Comparison of ENCODE assay signal across 9 cellular contexts in the genomic region with DNA sequence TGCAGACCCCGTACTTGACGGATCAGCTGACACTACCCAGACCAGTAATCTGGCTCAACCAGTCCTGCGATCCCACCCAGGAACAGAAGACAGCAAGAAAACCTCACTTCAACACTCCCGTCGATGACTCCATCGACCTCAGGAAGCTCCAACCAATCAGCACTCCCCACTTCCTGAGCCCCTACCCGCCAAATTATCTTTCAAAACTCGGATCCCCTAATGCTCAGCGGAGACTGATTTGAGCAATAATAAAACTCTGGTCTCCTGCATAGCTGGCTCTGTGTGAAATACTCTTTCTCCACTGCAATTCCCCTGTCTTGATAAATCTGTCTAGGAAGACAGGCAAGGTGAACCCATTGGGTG. TPM values are rescaled to one million over a fixed set of nuclear protein-coding genes. Genes with fewer than 3 reads are reported as not detected.
DNase-seq lines count a peak whose midpoint lies in the region; ATAC-seq, FAIRE-seq and TF ChIP-seq lines count a peak whose summit lies in the region.
"Had no signal": no experiment of that assay in that cellular context is flagged by ENCODE, and none has a peak within 500 bp of the region (broad histone marks: within the 10 kb centered on the region; RNA-seq: fewer than 3 reads in every experiment).

No MANE protein-coding gene starts in this region.

- DNase-seq in HepG2 (ENCODE audit: low spot score) = no peak
- no peak for DNase-seq in pons (ENCODE audit: low spot score)
- DNase-seq in NCI-H748 (lab: John Stamatoyannopoulos, UW; ENCODE audit: unreplicated experiment) = no peak

- no TSS peak for BruUV-seq in HepG2 (replicated peaks; lab: Mats Ljungman, UMichigan)

- intact Hi-C loops in HepG2 (cut with micrococcal nuclease; ENCODE audit: unreplicated experiment) = loop anchor here (5.0 kb wide), 1 partner anchor 119 kb away; the partner anchor contains the start of gene RAB3A

- POLR2A ChIA-PET in HepG2 (lab: Yijun Ruan, JAX) = interaction anchor here (1.2 to 11.4 kb wide), 12 partner anchors 9 to 167 kb away, joined by 3 to 278 read pairs (median 8); partner anchors contain the start of genes GDF15, IQCN and JUND

- peak overlapping the region; percentile 92 for H3K4me3 Mint-ChIP-seq in activated T-helper 17 cell treated with anti-CD3 and anti-CD28 coated beads, Interleukin-2, amount 50 U/mL, for 72 hours

- H3K9me3 ChIP-seq in HUES64 (ENCODE audit: insufficient read depth, low read depth, low read length) (no peaks in the 10 kb centered on the region), HepG2 (ENCODE audit: low read length) (no peaks in the 10 kb centered on the region)

- no peak for TF ChIP-seq POLR2A in HepG2 (IDR thresholded peaks at IDR 0.05; ENCODE audit: insufficient read depth in 1 of 2, low read depth in 2 of 2, low read length in 2 of 2)

- H3K27ac ChIP-seq in ACC112 (ENCODE audit: low read depth, low read length) = peak overlapping the region; percentile 70
- H3K27ac ChIP-seq in HUES64 (ENCODE audit: low read depth, low read length) = peak overlapping the region; percentile 93
- H3K27ac ChIP-seq in HepG2 (ENCODE audit: extremely low read length, insufficient read depth, low read length) = peak overlapping the region; percentile 84

- no peak for ATAC-seq in activated T-helper 17 cell treated with anti-CD3 and anti-CD28 coated beads, Interleukin-2, amount 50 U/mL, for 72 hours (replicated peaks)
- ATAC-seq in HepG2 = no peak
- ATAC-seq in GM18861 (IDR thresholded peaks at IDR 0.05; ENCODE audit: unreplicated experiment) = no peak
- no peak for ATAC-seq in HG02798 (IDR thresholded peaks at IDR 0.05; ENCODE audit: poor library complexity, unreplicated experiment)

- H3K27me3 Mint-ChIP-seq in activated T-helper 17 cell treated with anti-CD3 and anti-CD28 coated beads, Interleukin-2, amount 50 U/mL, for 72 hours = no peaks in the 10 kb centered on the region

- H3K4me2 ChIP-seq in HepG2 (ENCODE audit: low read depth, low read length) = peak overlapping the region; percentile 81

- no peaks in the 10 kb centered on the region for H4K20me1 ChIP-seq in HepG2 (ENCODE audit: insufficient read depth, low read length)

- H2AFZ ChIP-seq in ACC112 (ENCODE audit: low read length, unreplicated experiment) = no peak overlapping the region
- no peak overlapping the region for H2AFZ ChIP-seq in HepG2 (ENCODE audit: low read length)

- peak overlapping the region; percentile 87 for H3K4me3 ChIP-seq in ACC112 (ENCODE audit: low read depth, low read length)
- H3K4me3 ChIP-seq in HUES64 (ENCODE audit: low read length) = peak overlapping the region; percentile 87
- H3K4me3 ChIP-seq in HepG2 (replicated peaks in 1 of 3; ENCODE audit: insufficient read depth in 1 of 3, low read depth in 2 of 3, low read length in 3 of 3) = peak overlapping the region; percentile 69 to 80 (median 72)

- H3K36me3 ChIP-seq in ACC112 (ENCODE audit: insufficient read depth, low read length) (no peaks in the 10 kb centered on the region), HUES64 (ENCODE audit: insufficient read depth, low read length) (peaks cover 17% of the 10 kb centered on the region), HepG2 (replicated peaks in 1 of 2; ENCODE audit: control insufficient read depth in 1 of 2, insufficient read depth in 2 of 2, low read length in 2 of 2) (no peaks in the 10 kb centered on the region)

- peaks cover 14% of the 10 kb centered on the region for H3K4me1 ChIP-seq in ACC112 (ENCODE audit: control insufficient read depth, insufficient read depth, low read length, unreplicated experiment)
- peaks cover 19% of the 10 kb centered on the region for H3K4me1 ChIP-seq in HUES64 (ENCODE audit: insufficient read depth, low read length)
- H3K4me1 ChIP-seq in HepG2 (ENCODE audit: insufficient read depth, low read length) = peaks cover 77% of the 10 kb centered on the region

- CTCF ChIA-PET in HepG2 (lab: Yijun Ruan, JAX; ENCODE audit: low intra/inter-chr PET ratio, low total read pairs) = interaction anchor here (3.5 kb wide), 1 partner anchor 43 kb away, joined by 50 read pairs; no protein-coding TSS in a partner anchor

- no peak for TF ChIP-seq RAD21 in HepG2 (CRISPR knock-in tag; IDR thresholded peaks at IDR 0.05)

- H3K79me2 ChIP-seq in ACC112 (ENCODE audit: control insufficient read depth, insufficient read depth, low read length, unreplicated experiment) = peaks cover 38% of the 10 kb centered on the region
- peaks cover 21% of the 10 kb centered on the region for H3K79me2 ChIP-seq in HepG2 (ENCODE audit: insufficient read depth, low read length)

- H3K4me1 Mint-ChIP-seq in activated T-helper 17 cell treated with anti-CD3 and anti-CD28 coated beads, Interleukin-2, amount 50 U/mL, for 72 hours = peaks cover 30% of the 10 kb centered on the region

- H3K27me3 ChIP-seq in ACC112 (ENCODE audit: insufficient read depth, low read length) (no peaks in the 10 kb centered on the region), HUES64 (ENCODE audit: insufficient read depth, low read length) (no peaks in the 10 kb centered on the region), HepG2 (ENCODE audit: control insufficient read depth in 1 of 2, insufficient read depth in 2 of 2, low read length in 2 of 2) (no peaks in the 10 kb centered on the region)

- H3K9ac ChIP-seq in HUES64 (ENCODE audit: low read depth, low read length) (peak overlapping the region; percentile 94), HepG2 (ENCODE audit: insufficient read depth, low read depth, low read length) (peak overlapping the region; percentile 90)

- in situ Hi-C loops in HepG2 (cut with HindIII; ENCODE audit: extremely low pct_ligation_motif_present, low pct_unique_long_range_greater_than_20kb) = loop anchor here (5.0 kb wide), 1 partner anchor 44 kb away; no protein-coding TSS in a partner anchor

- H3K36me3 Mint-ChIP-seq in activated T-helper 17 cell treated with anti-CD3 and anti-CD28 coated beads, Interleukin-2, amount 50 U/mL, for 72 hours (ENCODE audit: low read depth) = peaks cover 41% of the 10 kb centered on the region

- FAIRE-seq in HepG2 (lab: Jason Lieb, UNC) = peak; percentile 34
- FAIRE-seq: endometrium had no signal

- peak overlapping the region; percentile 94 for H3K27ac Mint-ChIP-seq in activated T-helper 17 cell treated with anti-CD3 and anti-CD28 coated beads, Interleukin-2, amount 50 U/mL, for 72 hours

- no peaks in the 10 kb centered on the region for H3K9me3 Mint-ChIP-seq in activated T-helper 17 cell treated with anti-CD3 and anti-CD28 coated beads, Interleukin-2, amount 50 U/mL, for 72 hours

- 72% methylated on average over 9 of the region's 9 CpGs for WGBS in HUES64
- WGBS in HepG2 (ENCODE audit: low lambda C conversion rate) = 60% methylated on average over 9 of the region's 9 CpGs

- TF ChIP-seq EP300 in HepG2 (IDR thresholded peaks at IDR 0.05; ENCODE audit: low read depth in 2 of 2, low read length in 2 of 2) (no peak), HepG2 (CRISPR knock-in tag; IDR thresholded peaks at IDR 0.05; ENCODE audit: borderline replicate concordance) (no peak)

- no peak for TF ChIP-seq CTCF in HepG2 (CRISPR knock-in tag; IDR thresholded peaks at IDR 0.05)

RNA-seq across cellular contexts. Expression of gene LSM4, which starts 1.2 kb away (rescaled TPM):
- 248 TPM for polyA plus RNA-seq in HUES64 (2013, experiment 1 of 2)
- 269 TPM for polyA plus RNA-seq in HUES64 (2013, experiment 2 of 2)
- total RNA-seq in activated T-helper 17 cell treated with anti-CD3 and anti-CD28 coated beads, Interleukin-2, amount 50 U/mL, for 72 hours = 100 to 1,000 TPM; 176 to 252 TPM
- total RNA-seq in HepG2 (2016; rRNA removed; fragmentation: Illumina TruSeq; extraction: Trizol) = 166 and 188 TPM in 2 replicates
- 129 and 159 TPM in 2 replicates for total RNA-seq in HepG2 (2016; cell fraction: cytosol; rRNA removed; fragmentation: Illumina TruSeq; extraction: Trizol; ENCODE audit: low read depth)
- total RNA-seq in HepG2 (2016; cell fraction: insoluble cytoplasmic fraction; rRNA removed; fragmentation: Illumina TruSeq; extraction: Trizol) = 185 and 208 TPM in 2 replicates
- 248 and 299 TPM in 2 replicates for total RNA-seq in HepG2 (2016; cell fraction: membrane; rRNA removed; fragmentation: Illumina TruSeq; extraction: Trizol)
- total RNA-seq in HepG2 (2016; cell fraction: nucleus; rRNA removed; fragmentation: Illumina TruSeq; extraction: Trizol) = 62.8 and 69.8 TPM in 2 replicates
- polyA plus RNA-seq in HepG2 (2011; rRNA removed) = 65.8 and 66.8 TPM in 2 replicates
- 97.1 and 133 TPM in 2 replicates for polyA plus RNA-seq in HepG2 (2011; cell fraction: cytosol; rRNA removed)
- 51.8 and 54.0 TPM in 2 replicates for polyA plus RNA-seq in HepG2 (2011; cell fraction: nucleus; rRNA removed)
- 62.7 and 78.9 TPM in 2 replicates for polyA plus RNA-seq in HepG2 (2012)
- polyA plus RNA-seq in HepG2 (2016; cell fraction: cytosol; fragmentation: Illumina TruSeq; extraction: Trizol; ENCODE audit: low read depth) = 166 and 238 TPM in 2 replicates
- polyA plus RNA-seq in HepG2 (2016; cell fraction: insoluble cytoplasmic fraction; fragmentation: Illumina TruSeq; extraction: Trizol; ENCODE audit: low read depth) = 205 and 220 TPM in 2 replicates
- 217 and 267 TPM in 2 replicates for polyA plus RNA-seq in HepG2 (2016; cell fraction: membrane; fragmentation: Illumina TruSeq; extraction: Trizol; ENCODE audit: low read depth)
- polyA plus RNA-seq in HepG2 (2016; cell fraction: nucleus; fragmentation: Illumina TruSeq; extraction: Trizol; ENCODE audit: insufficient read depth, low read depth) = 105 and 120 TPM in 2 replicates
- 40.8 and 88.8 TPM in 2 replicates for polyA minus RNA-seq in HepG2 (2011; rRNA and poly(A)+ RNA removed; ENCODE audit: low replicate concordance)
- 24.9 and 32.6 TPM in 2 replicates for polyA minus RNA-seq in HepG2 (2011; cell fraction: cytosol; rRNA and poly(A)+ RNA removed)
- polyA minus RNA-seq in HepG2 (2011; cell fraction: nucleus; rRNA and poly(A)+ RNA removed) = 13.4 and 14.2 TPM in 2 replicates

RNA-seq across cellular contexts. Expression of gene PGPEP1, which starts 18.7 kb away (rescaled TPM):
- 12.6 TPM for polyA plus RNA-seq in HUES64 (2013, experiment 1 of 2)
- polyA plus RNA-seq in HUES64 (2013, experiment 2 of 2) = 15.8 TPM
- 10 to 100 TPM; 38.9 to 46.0 TPM for total RNA-seq in activated T-helper 17 cell treated with anti-CD3 and anti-CD28 coated beads, Interleukin-2, amount 50 U/mL, for 72 hours
- 56.6 and 57.7 TPM in 2 replicates for total RNA-seq in HepG2 (2016; rRNA removed; fragmentation: Illumina TruSeq; extraction: Trizol)
- 13.1 and 14.4 TPM in 2 replicates for total RNA-seq in HepG2 (2016; cell fraction: cytosol; rRNA removed; fragmentation: Illumina TruSeq; extraction: Trizol; ENCODE audit: low read depth)
- total RNA-seq in HepG2 (2016; cell fraction: insoluble cytoplasmic fraction; rRNA removed; fragmentation: Illumina TruSeq; extraction: Trizol) = 51.1 and 64.9 TPM in 2 replicates
- total RNA-seq in HepG2 (2016; cell fraction: membrane; rRNA removed; fragmentation: Illumina TruSeq; extraction: Trizol) = 36.0 and 36.7 TPM in 2 replicates
- total RNA-seq in HepG2 (2016; cell fraction: nucleus; rRNA removed; fragmentation: Illumina TruSeq; extraction: Trizol) = 30.3 and 33.5 TPM in 2 replicates
- polyA plus RNA-seq in HepG2 (2011; rRNA removed) = 53.1 and 64.3 TPM in 2 replicates
- polyA plus RNA-seq in HepG2 (2011; cell fraction: cytosol; rRNA removed) = 37.2 and 38.6 TPM in 2 replicates
- polyA plus RNA-seq in HepG2 (2011; cell fraction: nucleus; rRNA removed) = 97.0 and 102 TPM in 2 replicates
- 26.8 and 28.6 TPM in 2 replicates for polyA plus RNA-seq in HepG2 (2012)
- 15.6 and 16.2 TPM in 2 replicates for polyA plus RNA-seq in HepG2 (2016; cell fraction: cytosol; fragmentation: Illumina TruSeq; extraction: Trizol; ENCODE audit: low read depth)
- 40.6 and 44.1 TPM in 2 replicates for polyA plus RNA-seq in HepG2 (2016; cell fraction: insoluble cytoplasmic fraction; fragmentation: Illumina TruSeq; extraction: Trizol; ENCODE audit: low read depth)
- polyA plus RNA-seq in HepG2 (2016; cell fraction: membrane; fragmentation: Illumina TruSeq; extraction: Trizol; ENCODE audit: low read depth) = 22.8 and 23.5 TPM in 2 replicates
- 51.1 and 66.5 TPM in 2 replicates for polyA plus RNA-seq in HepG2 (2016; cell fraction: nucleus; fragmentation: Illumina TruSeq; extraction: Trizol; ENCODE audit: insufficient read depth, low read depth)
- 22.4 and 187 TPM in 2 replicates for polyA minus RNA-seq in HepG2 (2011; rRNA and poly(A)+ RNA removed; ENCODE audit: low replicate concordance)
- polyA minus RNA-seq in HepG2 (2011; cell fraction: cytosol; rRNA and poly(A)+ RNA removed) = 44.1 and 52.6 TPM in 2 replicates
- polyA minus RNA-seq in HepG2 (2011; cell fraction: nucleus; rRNA and poly(A)+ RNA removed) = 46.4 and 57.7 TPM in 2 replicates

RNA-seq across cellular contexts. Expression of gene JUND, which starts 40.3 kb away (rescaled TPM):
- polyA plus RNA-seq in HUES64 (2013, experiment 1 of 2) = 93.0 TPM
- 114 TPM for polyA plus RNA-seq in HUES64 (2013, experiment 2 of 2)
- 100 to 1,000 TPM; 177 to 324 TPM for total RNA-seq in activated T-helper 17 cell treated with anti-CD3 and anti-CD28 coated beads, Interleukin-2, amount 50 U/mL, for 72 hours
- 31.8 and 41.2 TPM in 2 replicates for total RNA-seq in HepG2 (2016; rRNA removed; fragmentation: Illumina TruSeq; extraction: Trizol)
- total RNA-seq in HepG2 (2016; cell fraction: cytosol; rRNA removed; fragmentation: Illumina TruSeq; extraction: Trizol; ENCODE audit: low read depth) = 36.4 and 41.0 TPM in 2 replicates
- total RNA-seq in HepG2 (2016; cell fraction: insoluble cytoplasmic fraction; rRNA removed; fragmentation: Illumina TruSeq; extraction: Trizol) = 30.0 and 40.6 TPM in 2 replicates
- 68.5 and 98.0 TPM in 2 replicates for total RNA-seq in HepG2 (2016; cell fraction: membrane; rRNA removed; fragmentation: Illumina TruSeq; extraction: Trizol)
- 23.4 and 45.2 TPM in 2 replicates for total RNA-seq in HepG2 (2016; cell fraction: nucleus; rRNA removed; fragmentation: Illumina TruSeq; extraction: Trizol)
- 59.8 and 124 TPM in 2 replicates for polyA plus RNA-seq in HepG2 (2011; rRNA removed)
- 93.9 and 178 TPM in 2 replicates for polyA plus RNA-seq in HepG2 (2011; cell fraction: cytosol; rRNA removed)
- 129 and 136 TPM in 2 replicates for polyA plus RNA-seq in HepG2 (2011; cell fraction: nucleus; rRNA removed)
- polyA plus RNA-seq in HepG2 (2012) = 44.0 and 66.6 TPM in 2 replicates
- polyA plus RNA-seq in HepG2 (2016; cell fraction: cytosol; fragmentation: Illumina TruSeq; extraction: Trizol; ENCODE audit: low read depth) = 85.1 and 91.8 TPM in 2 replicates
- polyA plus RNA-seq in HepG2 (2016; cell fraction: insoluble cytoplasmic fraction; fragmentation: Illumina TruSeq; extraction: Trizol; ENCODE audit: low read depth) = 74.4 and 76.0 TPM in 2 replicates
- 131 and 149 TPM in 2 replicates for polyA plus RNA-seq in HepG2 (2016; cell fraction: membrane; fragmentation: Illumina TruSeq; extraction: Trizol; ENCODE audit: low read depth)
- 77.1 and 84.7 TPM in 2 replicates for polyA plus RNA-seq in HepG2 (2016; cell fraction: nucleus; fragmentation: Illumina TruSeq; extraction: Trizol; ENCODE audit: insufficient read depth, low read depth)
- 49.7 and 194 TPM in 2 replicates for polyA minus RNA-seq in HepG2 (2011; rRNA and poly(A)+ RNA removed; ENCODE audit: low replicate concordance)
- polyA minus RNA-seq in HepG2 (2011; cell fraction: cytosol; rRNA and poly(A)+ RNA removed) = 164 and 168 TPM in 2 replicates
- 60.5 and 91.9 TPM in 2 replicates for polyA minus RNA-seq in HepG2 (2011; cell fraction: nucleus; rRNA and poly(A)+ RNA removed)

RNA-seq across cellular contexts. Expression of gene IQCN, which starts 47.5 kb away (rescaled TPM):
- 0.20 TPM for polyA plus RNA-seq in HUES64 (2013, experiment 1 of 2)
- polyA plus RNA-seq in HUES64 (2013, experiment 2 of 2) = 0.38 TPM
- total RNA-seq in activated T-helper 17 cell treated with anti-CD3 and anti-CD28 coated beads, Interleukin-2, amount 50 U/mL, for 72 hours = 1 to 10 TPM; 1.1 to 1.3 TPM
- total RNA-seq in HepG2 (2016; rRNA removed; fragmentation: Illumina TruSeq; extraction: Trizol) = 0.04 and 0.07 TPM in 2 replicates
- not detected in 2 replicates for total RNA-seq in HepG2 (2016; cell fraction: cytosol; rRNA removed; fragmentation: Illumina TruSeq; extraction: Trizol; ENCODE audit: low read depth)
- 0.04 TPM in 1 of 2 replicates, not detected in the other for total RNA-seq in HepG2 (2016; cell fraction: insoluble cytoplasmic fraction; rRNA removed; fragmentation: Illumina TruSeq; extraction: Trizol)
- not detected in 2 replicates for total RNA-seq in HepG2 (2016; cell fraction: membrane; rRNA removed; fragmentation: Illumina TruSeq; extraction: Trizol)
- total RNA-seq in HepG2 (2016; cell fraction: nucleus; rRNA removed; fragmentation: Illumina TruSeq; extraction: Trizol) = 0.13 TPM in 1 of 2 replicates, not detected in the other
- polyA plus RNA-seq in HepG2 (2011; rRNA removed) = 0.14 and 0.18 TPM in 2 replicates
- 0.03 and 0.04 TPM in 2 replicates for polyA plus RNA-seq in HepG2 (2011; cell fraction: cytosol; rRNA removed)
- polyA plus RNA-seq in HepG2 (2011; cell fraction: nucleus; rRNA removed) = 1.3 and 1.5 TPM in 2 replicates
- polyA plus RNA-seq in HepG2 (2012) = 0.13 TPM in 2 replicates
- not detected in 2 replicates for polyA plus RNA-seq in HepG2 (2016; cell fraction: cytosol; fragmentation: Illumina TruSeq; extraction: Trizol; ENCODE audit: low read depth)
- polyA plus RNA-seq in HepG2 (2016; cell fraction: insoluble cytoplasmic fraction; fragmentation: Illumina TruSeq; extraction: Trizol; ENCODE audit: low read depth) = not detected in 2 replicates
- polyA plus RNA-seq in HepG2 (2016; cell fraction: membrane; fragmentation: Illumina TruSeq; extraction: Trizol; ENCODE audit: low read depth) = not detected in 2 replicates
- polyA plus RNA-seq in HepG2 (2016; cell fraction: nucleus; fragmentation: Illumina TruSeq; extraction: Trizol; ENCODE audit: insufficient read depth, low read depth) = 0.25 and 0.49 TPM in 2 replicates
- 0.26 and 0.91 TPM in 2 replicates for polyA minus RNA-seq in HepG2 (2011; rRNA and poly(A)+ RNA removed; ENCODE audit: low replicate concordance)
- 0.53 TPM in 1 of 2 replicates, not detected in the other for polyA minus RNA-seq in HepG2 (2011; cell fraction: cytosol; rRNA and poly(A)+ RNA removed)
- polyA minus RNA-seq in HepG2 (2011; cell fraction: nucleus; rRNA and poly(A)+ RNA removed) = 0.52 and 0.62 TPM in 2 replicates
